ENCODE assay signal across 8 cellular contexts in genomic region chr1:204493882-204494280, GRCh38. TPM values are rescaled to one million over a fixed set of nuclear protein-coding genes. Genes with fewer than 3 reads are reported as not detected.
DNase-seq lines count a peak whose midpoint lies in the region; ATAC-seq, FAIRE-seq and TF ChIP-seq lines count a peak whose summit lies in the region.

No MANE protein-coding gene starts in this region.

- TF ChIP-seq CTCF in endothelial cell (IDR thresholded peaks at IDR 0.05; ENCODE audit: unreplicated experiment): no peak
- TF ChIP-seq CTCF in suprapubic skin (IDR thresholded peaks at IDR 0.05): no peak

- H3K27me3 Mint-ChIP-seq in endothelial cell (ENCODE audit: unreplicated experiment): peaks cover 9% of the 10 kb centered on the region

- H3K27ac Mint-ChIP-seq in endothelial cell (ENCODE audit: unreplicated experiment): peak overlapping the region; percentile 89

- no peak for TF ChIP-seq POLR2A in suprapubic skin (IDR thresholded peaks at IDR 0.05)

- peak; percentile 46 for FAIRE-seq in GM18507 (lab: Jason Lieb, UNC)

- H3K4me3 ChIP-seq in ACC112 (ENCODE audit: low read depth, low read length) (peak overlapping the region; percentile 81), suprapubic skin (peak overlapping the region; percentile 95)

- peak overlapping the region; percentile 45 for H2AFZ ChIP-seq in ACC112 (ENCODE audit: low read length, unreplicated experiment)

- WGBS in suprapubic skin: 0% methylated on average over 8 of the region's 18 CpGs

- no peaks in the 10 kb centered on the region for H3K9me3 ChIP-seq in suprapubic skin

- ATAC-seq in HG02981 (IDR thresholded peaks at IDR 0.05; ENCODE audit: unreplicated experiment): peak; percentile 26

- no peaks in the 10 kb centered on the region for H3K9me3 Mint-ChIP-seq in endothelial cell (ENCODE audit: unreplicated experiment)

- no peaks in the 10 kb centered on the region for H3K79me2 ChIP-seq in ACC112 (ENCODE audit: control insufficient read depth, insufficient read depth, low read length, unreplicated experiment)

- DNase-seq in GM18507 (ENCODE audit: extremely low spot score, insufficient read length, low read depth): no peak
- peak; percentile 48 for DNase-seq in NCI-H2196 treated with DMSO at 0.1 percent for 48 hours (lab: John Stamatoyannopoulos, UW; ENCODE audit: unreplicated experiment)
- DNase-seq in activated CD4-positive, alpha-beta T cell treated with anti-CD3 and anti-CD28 coated beads, Interleukin-2, amount 50 U/mL, for 1 hour: peak; percentile 36
- DNase-seq in endothelial cell (ENCODE audit: low spot score): peak; percentile 48
- DNase-seq in midbrain (lab: John Stamatoyannopoulos, UW): peak; percentile 58
- DNase-seq in suprapubic skin (ENCODE audit: low spot score in 2 of 2): no peak

- H3K4me1 Mint-ChIP-seq in endothelial cell (ENCODE audit: unreplicated experiment): peaks cover 65% of the 10 kb centered on the region

- peaks cover 39% of the 10 kb centered on the region for H3K36me3 Mint-ChIP-seq in endothelial cell (ENCODE audit: low read depth, unreplicated experiment)

- TF ChIP-seq EP300 in suprapubic skin (IDR thresholded peaks at IDR 0.05): no peak

- H3K27ac ChIP-seq in ACC112 (ENCODE audit: low read depth, low read length) (no peak overlapping the region), suprapubic skin (peak overlapping the region; percentile 96)

- H3K27me3 ChIP-seq in ACC112 (ENCODE audit: insufficient read depth, low read length) (peaks cover 39% of the 10 kb centered on the region), suprapubic skin (no peaks in the 10 kb centered on the region)

- peak overlapping the region; percentile 100 for H3K4me3 Mint-ChIP-seq in endothelial cell (ENCODE audit: unreplicated experiment)

- H3K4me1 ChIP-seq in ACC112 (ENCODE audit: control insufficient read depth, insufficient read depth, low read length, unreplicated experiment) (peaks cover 3% of the 10 kb centered on the region), suprapubic skin (peaks cover 46% of the 10 kb centered on the region)

- H3K36me3 ChIP-seq in ACC112 (ENCODE audit: insufficient read depth, low read length) (no peaks in the 10 kb centered on the region), suprapubic skin (no peaks in the 10 kb centered on the region)

RNA-seq across cellular contexts. Expression of gene PIK3C2B, which starts 0.7 kb away (rescaled TPM):
- total RNA-seq in endothelial cell (ENCODE audit: unreplicated experiment): 256 TPM
- total RNA-seq in suprapubic skin: 100 to 1,000 TPM in 2 of 4 donors, 10 to 100 TPM in 2; 70.7 to 162 (median 94.5) TPM

RNA-seq across cellular contexts. Expression of gene MDM4, which starts 22.3 kb away (rescaled TPM):
- 57.8 TPM for total RNA-seq in endothelial cell (ENCODE audit: unreplicated experiment)
- total RNA-seq in suprapubic skin: 100 to 1,000 TPM in 1 of 4 donors, 10 to 100 TPM in 3; 49.1 to 222 (median 63.2) TPM

Comparison
In these comparisons a context has a peak if more than half of its experiments do, and no peak if none do; other contexts are left out.
1. DNase-seq: peak in NCI-H2196 treated with DMSO at 0.1 percent for 48 hours (single experiment), activated CD4-positive, alpha-beta T cell treated with anti-CD3 and anti-CD28 coated beads, Interleukin-2, amount 50 U/mL, for 1 hour (single experiment), endothelial cell (single experiment) and midbrain (single experiment); none in GM18507 (single experiment) and suprapubic skin (0 of 2).